Comparison of ENCODE assay signal across 19 cellular contexts in the genomic region with DNA sequence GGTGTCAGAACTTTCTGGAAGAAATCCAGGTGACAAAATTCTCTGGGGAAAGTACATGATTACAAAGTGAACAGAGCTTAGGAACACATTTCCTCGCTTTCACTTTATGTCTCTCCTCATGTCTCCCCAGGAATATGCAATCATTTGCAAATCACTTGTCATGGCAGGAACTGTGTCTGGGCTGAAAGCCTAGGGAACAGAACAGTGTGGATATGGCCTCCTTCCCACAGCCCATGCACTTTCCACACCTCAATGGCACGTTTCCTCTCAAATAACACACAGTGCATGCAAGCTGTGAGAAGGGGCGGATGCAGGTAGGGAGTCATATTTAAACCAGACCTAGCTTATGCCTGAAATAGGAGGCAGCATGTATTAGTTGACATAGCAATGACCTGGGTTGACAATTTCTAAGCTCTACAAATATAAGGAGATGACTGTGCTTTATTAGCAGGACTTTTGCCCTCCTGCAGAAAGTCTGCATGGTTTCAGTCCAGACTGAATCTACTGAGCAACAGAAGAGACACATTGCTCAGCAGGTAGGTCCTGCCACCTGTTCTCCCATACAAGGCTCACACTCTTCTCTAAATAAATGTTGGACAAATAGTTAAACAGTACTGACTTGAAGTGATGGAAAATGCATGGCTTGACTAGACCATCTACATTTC.
DNase-seq lines count a peak whose midpoint lies in the region; ATAC-seq, FAIRE-seq and TF ChIP-seq lines count a peak whose summit lies in the region.
"Had no signal": no experiment of that assay in that cellular context is flagged by ENCODE, and none has a peak within 500 bp of the region (broad histone marks: within the 10 kb centered on the region; RNA-seq: fewer than 3 reads in every experiment).

No MANE protein-coding gene starts in this region.

- peaks cover 12% of the 10 kb centered on the region for H3K9me3 Mint-ChIP-seq in Caco-2 (ENCODE audit: unreplicated experiment)
- H3K9me3 Mint-ChIP-seq in activated naive CD4-positive, alpha-beta T cell treated with anti-CD3 and anti-CD28 coated beads for 36 hours, result peaks cover 2% of the 10 kb centered on the region
- H3K9me3 Mint-ChIP-seq: HFFc6 had no signal

- H3K27me3 Mint-ChIP-seq in Caco-2 (ENCODE audit: insufficient read depth, unreplicated experiment), result no peaks in the 10 kb centered on the region
- no peaks in the 10 kb centered on the region for H3K27me3 Mint-ChIP-seq in activated naive CD4-positive, alpha-beta T cell treated with anti-CD3 and anti-CD28 coated beads for 36 hours (ENCODE audit: low read depth)
- H3K27me3 Mint-ChIP-seq: CD4-positive, alpha-beta T cell had no signal

- H3K36me3 ChIP-seq in Caco-2 (ENCODE audit: control insufficient read depth, insufficient read depth, low read length) (no peaks in the 10 kb centered on the region), bronchial epithelial cell (ENCODE audit: control insufficient read depth, insufficient read depth, low read length) (no peaks in the 10 kb centered on the region)

- peaks cover 11% of the 10 kb centered on the region for H3K4me1 Mint-ChIP-seq in Caco-2 (ENCODE audit: low read depth, unreplicated experiment)
- H3K4me1 Mint-ChIP-seq in activated naive CD4-positive, alpha-beta T cell treated with anti-CD3 and anti-CD28 coated beads for 36 hours (ENCODE audit: low read depth), result no peaks in the 10 kb centered on the region

- H3K9me3 ChIP-seq in Caco-2, result no peaks in the 10 kb centered on the region

- POLR2A ChIA-PET in Caco-2 (lab: Charles Lee), result interaction anchor here (0.9 kb wide), 1 partner anchor 43 kb away, joined by 4 read pairs; no protein-coding TSS in a partner anchor

- TF ChIP-seq CTCF in Caco-2 (IDR thresholded peaks at IDR 0.05; ENCODE audit: insufficient read depth in 1 of 2, low read depth in 1 of 2, low read length in 1 of 2, severe bottlenecking in 1 of 2, unreplicated experiment in 1 of 2) (no peak), bronchial epithelial cell (IDR thresholded peaks at IDR 0.05; ENCODE audit: insufficient read depth, low read length, severe bottlenecking) (no peak)

- ATAC-seq in left colon, result peak; percentile 36
- ATAC-seq: GM12878, HCT116 had no signal

- H3K27me3 ChIP-seq in Caco-2 (replicated peaks; ENCODE audit: control insufficient read depth, insufficient read depth, low read length) (no peaks in the 10 kb centered on the region), bronchial epithelial cell (ENCODE audit: control insufficient read depth, insufficient read depth, low read length) (no peaks in the 10 kb centered on the region)

- FAIRE-seq in bronchial epithelial cell (lab: Jason Lieb, UNC) (peak; percentile 50), frontal cortex (lab: Jason Lieb, UNC) (no peak)
- FAIRE-seq: A204.1, GM12878 had no signal

- CTCF ChIA-PET in Caco-2 (lab: Charles Lee), result interaction anchor here (0.6 kb wide), 1 partner anchor 74 kb away, joined by 4 read pairs; no protein-coding TSS in a partner anchor
- CTCF ChIA-PET in activated naive CD4-positive, alpha-beta T cell treated with anti-CD3 and anti-CD28 coated beads for 36 hours (lab: Charles Lee), result no interaction called here

- H3K27ac Mint-ChIP-seq in Caco-2 (ENCODE audit: unreplicated experiment), result peak overlapping the region; percentile 50
- H3K27ac Mint-ChIP-seq in activated naive CD4-positive, alpha-beta T cell treated with anti-CD3 and anti-CD28 coated beads for 36 hours, result no peak overlapping the region
- H3K27ac Mint-ChIP-seq: CD4-positive, alpha-beta T cell; HFFc6 had no signal

- H3K4me3 Mint-ChIP-seq in Caco-2 (ENCODE audit: unreplicated experiment), result peak overlapping the region; percentile 16
- no peak overlapping the region for H3K4me3 Mint-ChIP-seq in activated naive CD4-positive, alpha-beta T cell treated with anti-CD3 and anti-CD28 coated beads for 36 hours
- H3K4me3 Mint-ChIP-seq: CD4-positive, alpha-beta T cell; HFFc6 had no signal

- no peaks in the 10 kb centered on the region for H3K4me1 ChIP-seq in Caco-2

- DNase-seq in Caco-2 (peak; percentile 31 to 37), G401 (ENCODE audit: low spot score) (peak; percentile 71), bronchial epithelial cell (ENCODE audit: low read depth) (no peak), left colon (no peak), NCI-H1694 (lab: John Stamatoyannopoulos, UW) (no peak), frontal cortex (ENCODE audit: low spot score in 2 of 2) (no peak)
- DNase-seq in activated naive CD4-positive, alpha-beta T cell treated with anti-CD3 and anti-CD28 coated beads for 36 hours, result no peak
- DNase-seq: ACHN; AML-193; CD4-positive, alpha-beta T cell; DMS 273 treated with DMSO at 0.1 percent for 48 hours; DMS79; GOT3; H7; HFFc6; KG1 had no signal

- in situ Hi-C loops in G401 (cut with HindIII; ENCODE audit: low sequenced_read_pairs), result no loop called here

- BruUV-seq in Caco-2 (replicated peaks; lab: Mats Ljungman, UMichigan), result no TSS peak

- H3K36me3 Mint-ChIP-seq in Caco-2 (ENCODE audit: insufficient read depth, unreplicated experiment), result no peaks in the 10 kb centered on the region
- H3K36me3 Mint-ChIP-seq in activated naive CD4-positive, alpha-beta T cell treated with anti-CD3 and anti-CD28 coated beads for 36 hours (ENCODE audit: low read depth), result no peaks in the 10 kb centered on the region

- H3K4me3 ChIP-seq in Caco-2 (ENCODE audit: low read depth, low read length), result no peak overlapping the region
- H3K4me3 ChIP-seq in bronchial epithelial cell (ENCODE audit: low read depth, low read length), result no peak overlapping the region
- H3K4me3 ChIP-seq: GM12878 had no signal

- intact Hi-C loops in Caco-2 (cut with micrococcal nuclease; ENCODE audit: unreplicated experiment) (loop anchor here (1.0 kb wide), 1 partner anchor 43 kb away; no protein-coding TSS in a partner anchor), left colon (cut with DNase I, micrococcal nuclease) (no loop called here)
- intact Hi-C loops in activated naive CD4-positive, alpha-beta T cell treated with anti-CD3 and anti-CD28 coated beads for 36 hours (cut with micrococcal nuclease), result no loop called here

Comparison
In these comparisons a context has a peak if more than half of its experiments do, and no peak if none do; other contexts are left out.
1. DNase-seq: peak in Caco-2 (2 of 2) and G401 (single experiment); none in bronchial epithelial cell (single experiment), left colon (0 of 2), NCI-H1694 (single experiment), frontal cortex (0 of 2) and activated naive CD4-positive, alpha-beta T cell treated with anti-CD3 and anti-CD28 coated beads for 36 hours (single experiment).